In the genomic region with DNA sequence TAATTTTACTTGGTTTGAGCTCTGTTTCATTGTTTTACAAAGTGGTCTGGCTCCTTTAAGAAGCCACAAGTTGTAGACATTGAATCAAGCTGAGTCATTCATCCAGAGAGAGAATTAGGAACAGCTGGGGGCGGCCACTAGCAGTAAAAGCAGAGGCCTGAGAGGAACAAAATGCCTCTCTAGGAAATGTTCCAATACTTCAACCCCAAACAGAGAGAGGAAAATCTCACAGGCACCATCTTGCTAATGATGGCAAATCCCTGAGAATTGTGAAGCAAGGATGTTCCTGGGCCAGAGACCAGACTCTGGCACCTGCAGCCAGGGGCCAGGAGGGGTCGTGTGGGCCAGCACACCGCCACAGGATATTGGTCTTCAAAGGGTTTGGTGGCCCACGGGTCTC, we compare ENCODE assay signal across 1 cellular context.
TF ChIP-seq lines count a peak whose summit lies in the region.

No MANE protein-coding gene starts in this region.

TF ChIP-seq in IMR-90, 13 proteins besides CTCF, POLR2A, EP300 and RAD21 (continued from another document):
- TF ChIP-seq RCOR1 (IDR thresholded peaks at IDR 0.05; ENCODE audit: insufficient replicate concordance, low read length) (no peak), CHD1 (IDR thresholded peaks at IDR 0.05; ENCODE audit: low read depth, low read length) (no peak), RFX5 (IDR thresholded peaks at IDR 0.05; ENCODE audit: low read depth, low read length) (no peak)
